In genomic region chr9:134282138-134282650, GRCh38 we compare ENCODE assay signal across 19 cellular contexts. TPM values are rescaled to one million over a fixed set of nuclear protein-coding genes. Genes with fewer than 3 reads are reported as not detected.
A peak's percentile ranks its signal among the peaks of the same experiment; 100 is the strongest.
DNase-seq lines count a peak whose midpoint lies in the region; ATAC-seq and TF ChIP-seq lines count a peak whose summit lies in the region.
"Had no signal": no experiment of that assay in that cellular context is flagged by ENCODE, and none has a peak within 500 bp of the region (broad histone marks: within the 10 kb centered on the region; RNA-seq: fewer than 3 reads in every experiment).

No MANE protein-coding gene starts in this region.

- no peak for TF ChIP-seq EP300 in sigmoid colon (IDR thresholded peaks at IDR 0.05)

- WGBS in right cardiac atrium = 93% methylated on average over 19 of the region's 19 CpGs
- 82 to 89% methylated on average over 10 to 19 of the region's 19 CpGs for WGBS in body of pancreas, 2 donors
- WGBS in sigmoid colon, 2 donors = 89 to 94% methylated on average over 19 of the region's 19 CpGs

- H3K9me3 ChIP-seq in right cardiac atrium (ENCODE audit: control insufficient read depth, low read length) (no peaks in the 10 kb centered on the region), body of pancreas (no peaks in the 10 kb centered on the region), sigmoid colon (no peaks in the 10 kb centered on the region)
- H3K9me3 ChIP-seq: SJCRH30 had no signal

- DNase-seq in right cardiac atrium (peak in 2 of 3 donors; percentile 50 to 54), cardiac septum (ENCODE audit: low spot score) (no peak), body of pancreas (no peak), sigmoid colon (no peak)
- DNase-seq: Caco-2; DMS 273 treated with DMSO at 0.1 percent for 48 hours; DND-41; NCI-H1105; NCI-H146; NCI-H2029 treated with DMSO at 0.1 percent for 48 hours; NCI-H226; NCI-H510A treated with DMSO at 0.1 percent for 48 hours; NCI-H748 treated with DMSO at 0.1 percent for 48 hours; NK-92 treated with Interleukin-12 subunit alpha and Interleukin-12 subunit beta, amount 100 ng/mL, for 24 hours; SJCRH30 had no signal

- TF ChIP-seq CTCF in body of pancreas (IDR thresholded peaks at IDR 0.05) (no peak), sigmoid colon (IDR thresholded peaks at IDR 0.05) (no peak)

- H3K36me3 ChIP-seq in body of pancreas (replicated peaks in 1 of 2; ENCODE audit: insufficient read depth in 1 of 2, low read depth in 2 of 2) (no peaks in the 10 kb centered on the region), sigmoid colon (no peaks in the 10 kb centered on the region)
- H3K36me3 ChIP-seq: SJCRH30 had no signal

- H3K4me1 ChIP-seq in right cardiac atrium (ENCODE audit: control insufficient read depth, insufficient read depth, low read length) = peaks cover 6% of the 10 kb centered on the region
- H3K4me1 ChIP-seq in body of pancreas = peaks cover 33% of the 10 kb centered on the region
- H3K4me1 ChIP-seq in sigmoid colon = peaks cover 0 to 18% (median 17%) of the 10 kb centered on the region in 4 donors
- H3K4me1 ChIP-seq: Caco-2, SJCRH30 had no signal

- no peaks in the 10 kb centered on the region for H3K27me3 ChIP-seq in right cardiac atrium (ENCODE audit: control insufficient read depth, insufficient read depth)
- no peaks in the 10 kb centered on the region for H3K27me3 ChIP-seq in body of pancreas
- no peaks in the 10 kb centered on the region for H3K27me3 ChIP-seq in sigmoid colon

- H3K27ac ChIP-seq in right cardiac atrium (ENCODE audit: low read length) (no peak overlapping the region), body of pancreas (peak overlapping the region; percentile 49 to 83 (median 81)), sigmoid colon (peak overlapping the region in 3 of 4 donors; percentile 66 to 73 (median 72))
- H3K27ac ChIP-seq: SJCRH30 had no signal

- ATAC-seq in right cardiac atrium (no peak), body of pancreas (no peak), GM18505 (IDR thresholded peaks at IDR 0.05; ENCODE audit: unreplicated experiment) (no peak), GM19395 (IDR thresholded peaks at IDR 0.05; ENCODE audit: unreplicated experiment) (no peak), GM21723 (IDR thresholded peaks at IDR 0.05; ENCODE audit: unreplicated experiment) (no peak)
- ATAC-seq: Panc1 had no signal

- TF ChIP-seq POLR2A in body of pancreas (IDR thresholded peaks at IDR 0.05) = no peak
- no peak for TF ChIP-seq POLR2A in sigmoid colon (IDR thresholded peaks at IDR 0.05)
- no peak for TF ChIP-seq POLR2A in GM18505 (IDR thresholded peaks at IDR 0.05; ENCODE audit: borderline replicate concordance, extremely low read depth, insufficient read depth, insufficient read length)

- intact Hi-C loops in right cardiac atrium (cut with DNase I) (no loop called here), cardiac septum (cut with DNase I) (no loop called here), body of pancreas (cut with DNase I) (no loop called here), sigmoid colon (cut with DNase I) (loop anchor here (2.0 to 5.0 kb wide), 2 partner anchors 43 to 160 kb away; no protein-coding TSS in a partner anchor)

- H3K4me3 ChIP-seq in right cardiac atrium (ENCODE audit: low read length) (no peak overlapping the region), body of pancreas (no peak overlapping the region), sigmoid colon (no peak overlapping the region)
- H3K4me3 ChIP-seq: SJCRH30 had no signal

RNA-seq across cellular contexts. Expression of gene RXRA, which starts 44.1 kb away (rescaled TPM):
- total RNA-seq in right cardiac atrium (10 to 100 TPM; 48.1 to 72.3 (median 61.7) TPM), cardiac septum (42.6 TPM), body of pancreas (10 to 100 TPM; 31.4 to 41.9 TPM), sigmoid colon (10 to 100 TPM; 26.7 to 49.0 (median 31.4) TPM)
- polyA plus RNA-seq in right cardiac atrium (66.0 TPM), sigmoid colon (10 to 100 TPM; 27.6 to 50.8 (median 38.4) TPM)

Comparison
In these comparisons a context has a peak if more than half of its experiments do, and no peak if none do; other contexts are left out.
1. DNase-seq: peak in right cardiac atrium (2 of 3); none in cardiac septum (single experiment), body of pancreas (0 of 4) and sigmoid colon (single experiment).